In the genomic region with DNA sequence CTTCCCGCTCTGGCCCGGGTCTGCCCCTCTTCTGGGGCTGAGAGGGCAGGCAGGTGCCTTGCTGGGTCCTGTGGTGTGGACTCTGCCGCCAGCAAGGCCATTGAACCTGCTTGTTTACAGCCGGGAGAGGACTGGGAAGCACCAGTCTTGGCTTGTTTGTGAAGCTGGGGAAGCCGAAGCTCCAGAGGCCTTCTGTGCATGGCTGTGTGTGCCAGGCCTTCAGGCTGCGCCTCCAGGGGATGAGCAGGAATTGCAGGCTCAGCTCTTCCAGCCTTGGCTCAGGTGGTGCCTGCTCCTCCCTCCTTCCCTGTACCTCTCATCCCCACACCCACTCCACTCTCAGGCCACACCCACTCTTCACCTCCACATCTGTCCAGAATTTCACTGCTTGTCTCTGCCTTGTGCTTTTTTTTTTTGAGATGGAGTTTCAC, we compare ENCODE assay signal across 1 cellular context.
TF ChIP-seq lines count a peak whose summit lies in the region.

No MANE protein-coding gene starts in this region.

TF ChIP-seq in liver, 16 proteins besides CTCF, POLR2A, EP300 and RAD21 (continued from another document):
- TF ChIP-seq, protein P1, sequence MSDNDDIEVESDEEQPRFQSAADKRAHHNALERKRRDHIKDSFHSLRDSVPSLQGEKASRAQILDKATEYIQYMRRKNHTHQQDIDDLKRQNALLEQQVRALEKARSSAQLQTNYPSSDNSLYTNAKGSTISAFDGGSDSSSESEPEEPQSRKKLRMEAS (IDR thresholded peaks at IDR 0.05) = no peak
- TF ChIP-seq HNF4G (IDR thresholded peaks at IDR 0.05) = no peak
- TF ChIP-seq GABPA (IDR thresholded peaks at IDR 0.05 in 1 of 2, conservative IDR thresholded peaks at IDR 0.05 in 1 of 2) = peak in 1 of 2 donors; percentile 37
- TF ChIP-seq RXRA (IDR thresholded peaks at IDR 0.05) = peak; percentile 93 to 95
- TF ChIP-seq FOXA1 (IDR thresholded peaks at IDR 0.05) = peak; percentile 63
- peak; percentile 72 to 78 for TF ChIP-seq HNF4A (conservative IDR thresholded peaks at IDR 0.05)
- TF ChIP-seq FOXA2 (IDR thresholded peaks at IDR 0.05) = peak; percentile 80
- peak; percentile 68 for TF ChIP-seq SP1 (IDR thresholded peaks at IDR 0.05)
- TF ChIP-seq EGR1 (IDR thresholded peaks at IDR 0.05; ENCODE audit: low read depth in 2 of 2) = no peak
TF ChIP-seq in liver: peak in this region for 7.
